Comparison of ENCODE assay signal across 32 cellular contexts in the genomic region with DNA sequence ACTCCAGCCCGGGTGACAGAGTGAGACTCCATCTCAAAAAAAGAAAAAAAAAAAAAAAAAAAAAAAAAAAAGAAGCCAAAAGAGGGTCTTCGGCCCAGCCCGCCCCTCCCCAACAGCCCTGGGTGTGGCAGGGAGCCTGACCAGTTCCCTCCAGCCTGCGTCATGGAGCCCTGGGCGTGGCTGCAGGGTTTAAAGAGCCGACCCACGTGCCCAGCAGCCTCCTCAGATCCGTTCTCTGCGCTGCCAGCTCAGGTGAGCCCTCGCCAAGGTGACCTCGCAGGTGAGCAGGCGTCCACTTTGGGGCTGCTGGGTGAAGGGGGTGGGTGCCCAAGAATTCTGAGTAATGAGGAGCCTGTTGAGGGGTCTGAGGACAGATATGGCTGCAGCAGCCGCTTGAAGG. TPM values are rescaled to one million over a fixed set of nuclear protein-coding genes. Genes with fewer than 3 reads are reported as not detected.
DNase-seq lines count a peak whose midpoint lies in the region; ATAC-seq and TF ChIP-seq lines count a peak whose summit lies in the region.
"Had no signal": no experiment of that assay in that cellular context is flagged by ENCODE, and none has a peak within 500 bp of the region (broad histone marks: within the 10 kb centered on the region; RNA-seq: fewer than 3 reads in every experiment).

A gene with protein sequence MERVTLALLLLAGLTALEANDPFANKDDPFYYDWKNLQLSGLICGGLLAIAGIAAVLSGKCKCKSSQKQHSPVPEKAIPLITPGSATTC (plus strand): TSS at position 219 of the 400 bp plus-strand sequence. CDS start 2,111 bp downstream, outside the sequence.

- 80 to 89% methylated on average over 13 of the region's 13 CpGs for WGBS in lung, 2 donors

- H2AFZ ChIP-seq in HCT116 (ENCODE audit: low read depth, low read length, poor library complexity, severe bottlenecking) = no peak within 1 kb of the TSS

- RAD21 ChIA-PET in HCT116 (lab: Charles Lee; ENCODE audit: low non-redundant PET in 1 of 2, low total read pairs in 2 of 2, uncharacterized antibody in 2 of 2, unreplicated experiment in 2 of 2) = no interaction called here

- H3K9ac ChIP-seq in HCT116 (ENCODE audit: low read length) = no peak within 1 kb of the TSS
- H3K9ac ChIP-seq: BLaER1 had no signal

- H3K27ac ChIP-seq in HCT116 (ENCODE audit: low read depth, low read length) (no peak within 1 kb of the TSS), lung (ENCODE audit: low read depth in 1 of 2, low read length in 1 of 2) (no peak within 1 kb of the TSS), substantia nigra (ENCODE audit: low read depth, low read length, poor library complexity, severe bottlenecking) (peak within 1 kb of the TSS; percentile 97), right atrium auricular region (no peak within 1 kb of the TSS)
- H3K27ac ChIP-seq: BLaER1, SK-N-MC, thyroid gland had no signal

- TF ChIP-seq RAD21 in HCT116 (IDR thresholded peaks at IDR 0.05; ENCODE audit: low read depth) = no peak

- H3K27me3 ChIP-seq in HCT116 (ENCODE audit: insufficient read depth, low read length) (no peaks in the 10 kb centered on the region), lung (ENCODE audit: control insufficient read depth, insufficient read depth) (no peaks in the 10 kb centered on the region), right atrium auricular region (no peaks in the 10 kb centered on the region)
- H3K27me3 ChIP-seq: BLaER1, MG63, thyroid gland had no signal

- no peaks in the 10 kb centered on the region for H3K4me1 Mint-ChIP-seq in chondrocyte (ENCODE audit: low read depth)
- H3K4me1 Mint-ChIP-seq in activated CD4-positive, alpha-beta T cell treated with anti-CD3 and anti-CD28 coated beads, Interleukin-2, amount 10 ng/mL, durations not matched to agents 7 days and 5 days = peaks cover 11% of the 10 kb centered on the region

- no peaks in the 10 kb centered on the region for H3K36me3 Mint-ChIP-seq in chondrocyte (ENCODE audit: low read depth)
- no peaks in the 10 kb centered on the region for H3K36me3 Mint-ChIP-seq in activated CD4-positive, alpha-beta T cell treated with anti-CD3 and anti-CD28 coated beads, Interleukin-2, amount 10 ng/mL, durations not matched to agents 7 days and 5 days (ENCODE audit: low read depth)
- H3K36me3 Mint-ChIP-seq in activated naive CD4-positive, alpha-beta T cell treated with anti-CD3 and anti-CD28 coated beads, Interleukin-2, amount 50 U/mL, for 72 hours = no peaks in the 10 kb centered on the region
- H3K36me3 Mint-ChIP-seq: activated naive CD8-positive, alpha-beta T cell had no signal

- intact Hi-C loops in HCT116 (cut with micrococcal nuclease) = no loop called here

- H3K4me2 ChIP-seq in HCT116 (ENCODE audit: low read length) = no peak within 1 kb of the TSS
- H3K4me2 ChIP-seq: BLaER1 had no signal

- no peaks in the 10 kb centered on the region for H3K9me2 ChIP-seq in HCT116 (ENCODE audit: insufficient read depth)

- no peak for DNase-seq in HCT116 (ENCODE audit: low read depth, low spot score)
- peak; percentile 75 for DNase-seq in chondrocyte (ENCODE audit: low spot score)
- peak; percentile 54 for DNase-seq in lung (ENCODE audit: low spot score)
- no peak for DNase-seq in substantia nigra (lab: John Stamatoyannopoulos, UW)
- no peak for DNase-seq in NCI-H1436 (lab: John Stamatoyannopoulos, UW)
- no peak for DNase-seq in right atrium auricular region (ENCODE audit: low spot score)
- DNase-seq in activated CD4-positive, alpha-beta T cell treated with anti-CD3 and anti-CD28 coated beads, Interleukin-2, amount 10 ng/mL, durations not matched to agents 7 days and 5 days = no peak
- DNase-seq in activated naive CD4-positive, alpha-beta T cell treated with anti-CD3 and anti-CD28 coated beads, Interleukin-2, amount 50 U/mL, for 72 hours (ENCODE audit: low spot score in 2 of 2) = no peak
- DNase-seq: ACHN; activated CD4-positive, alpha-beta memory T cell treated with anti-CD3 and anti-CD28 coated beads, Interleukin-2, amount 10 ng/mL, durations not matched to agents 7 days and 5 days; activated CD8-positive, alpha-beta memory T cell treated with anti-CD3 and anti-CD28 coated beads, Interleukin-2, amount 50 U/mL, for 48 hours; COR-L47; DMS79; GDM1; KBM-7; MG63; NCI-H2081; NCI-H82; stimulated activated CD4-positive, alpha-beta T cell treated with anti-CD3 and anti-CD28 coated beads, Interleukin-15, amount 100 ng/mL, for 24 hours; stimulated activated naive CD4-positive, alpha-beta T cell; thyroid gland had no signal

- TF ChIP-seq POLR2A in HCT116 (IDR thresholded peaks at IDR 0.05; ENCODE audit: borderline replicate concordance, extremely low read depth, insufficient read depth, insufficient read length) = no peak

- BruUV-seq in HCT116 (replicated peaks; lab: Mats Ljungman, UMichigan) = no TSS peak

- CTCF ChIA-PET in HCT116 (lab: Charles Lee) = no interaction called here
- CTCF ChIA-PET in activated CD4-positive, alpha-beta T cell treated with anti-CD3 and anti-CD28 coated beads, Interleukin-2, amount 10 ng/mL, durations not matched to agents 7 days and 5 days (lab: Charles Lee) = no interaction called here

- POLR2A ChIA-PET in HCT116 (lab: Charles Lee) = no interaction called here
- POLR2A ChIA-PET in activated CD4-positive, alpha-beta T cell treated with anti-CD3 and anti-CD28 coated beads, Interleukin-2, amount 10 ng/mL, durations not matched to agents 7 days and 5 days (lab: Charles Lee) = no interaction called here

- H3K36me3 ChIP-seq in HCT116 (ENCODE audit: control insufficient read depth in 1 of 2, insufficient read depth in 2 of 2, low read length in 2 of 2) = no peaks in the 10 kb centered on the region
- H3K36me3 ChIP-seq in lung (ENCODE audit: control insufficient read depth in 2 of 2, insufficient read depth in 2 of 2, low read length in 2 of 2) = no peaks in the 10 kb centered on the region
- H3K36me3 ChIP-seq in right atrium auricular region = no peaks in the 10 kb centered on the region
- H3K36me3 ChIP-seq: BLaER1, MG63, thyroid gland had no signal

- H3K79me2 ChIP-seq in HCT116 (ENCODE audit: insufficient read depth, low read length) = no peaks in the 10 kb centered on the region

- no peaks in the 10 kb centered on the region for H3K9me3 Mint-ChIP-seq in chondrocyte (ENCODE audit: low read depth)
- no peaks in the 10 kb centered on the region for H3K9me3 Mint-ChIP-seq in activated CD4-positive, alpha-beta T cell treated with anti-CD3 and anti-CD28 coated beads, Interleukin-2, amount 10 ng/mL, durations not matched to agents 7 days and 5 days
- H3K9me3 Mint-ChIP-seq in activated naive CD4-positive, alpha-beta T cell treated with anti-CD3 and anti-CD28 coated beads, Interleukin-2, amount 50 U/mL, for 72 hours = no peaks in the 10 kb centered on the region
- H3K9me3 Mint-ChIP-seq: activated CD4-positive, alpha-beta memory T cell treated with anti-CD3 and anti-CD28 coated beads, Interleukin-2, amount 10 ng/mL, durations not matched to agents 7 days and 5 days; activated T-helper 2 cell treated with anti-CD3 and anti-CD28 coated beads, Interferon-gamma antibody, Interleukin-2, Interleukin-4, amounts not matched to agents 10 μg/mL and 5 μg/mL and 100 μg/mL, durations not matched to agents 14 hours and 24 hours and 36 hours had no signal

- H3K4me1 ChIP-seq in HCT116 (ENCODE audit: control insufficient read depth in 1 of 2, insufficient read depth in 2 of 2, low read length in 2 of 2) (peaks cover 0 to 4% of the 10 kb centered on the region in 2 experiments; a peak in 1 of 4 replicates), lung (ENCODE audit: control insufficient read depth in 2 of 2, insufficient read depth in 2 of 2, low read length in 2 of 2) (no peaks in the 10 kb centered on the region), right atrium auricular region (no peaks in the 10 kb centered on the region)
- H3K4me1 ChIP-seq: thyroid gland had no signal

- H3K4me3 ChIP-seq in HCT116 (replicated peaks in 1 of 2; ENCODE audit: low read depth in 1 of 2, low read length in 2 of 2) (no peak within 1 kb of the TSS), lung (no peak within 1 kb of the TSS), right atrium auricular region (no peak within 1 kb of the TSS)
- H3K4me3 ChIP-seq: BLaER1, MG63, SK-N-MC, thyroid gland had no signal

- ATAC-seq in HCT116 = peak; percentile 53; the same call in 1 of the 2 replicates
- no peak for ATAC-seq in lung (ENCODE audit: insufficient read depth, low FRiP score)
- no peak for ATAC-seq in activated naive CD4-positive, alpha-beta T cell treated with anti-CD3 and anti-CD28 coated beads, Interleukin-2, amount 50 U/mL, for 72 hours
- ATAC-seq: activated CD4-positive, CD25-positive, alpha-beta regulatory T cell treated with anti-CD3 and anti-CD28 coated beads, Interleukin-2, amount 50 U/mL, for 24 hours; sciatic nerve had no signal

- no peak for TF ChIP-seq CTCF in HCT116 (IDR thresholded peaks at IDR 0.05 in 2 of 3, conservative IDR thresholded peaks at IDR 0.05 in 1 of 3; ENCODE audit: borderline replicate concordance in 1 of 3, insufficient read depth in 1 of 3, low read depth in 2 of 3, low read length in 2 of 3)
- TF ChIP-seq CTCF in chondrocyte (IDR thresholded peaks at IDR 0.05) = no peak
- TF ChIP-seq CTCF in lung (IDR thresholded peaks at IDR 0.05; ENCODE audit: control extremely low read depth, extremely low read depth) = no peak
- TF ChIP-seq CTCF in right atrium auricular region (IDR thresholded peaks at IDR 0.05) = no peak

- H3K4me3 Mint-ChIP-seq in chondrocyte (ENCODE audit: unreplicated experiment) = no peak within 1 kb of the TSS
- no peak within 1 kb of the TSS for H3K4me3 Mint-ChIP-seq in activated CD4-positive, alpha-beta T cell treated with anti-CD3 and anti-CD28 coated beads, Interleukin-2, amount 10 ng/mL, durations not matched to agents 7 days and 5 days
- H3K4me3 Mint-ChIP-seq: activated CD4-positive, alpha-beta memory T cell treated with anti-CD3 and anti-CD28 coated beads, Interleukin-2, amount 10 ng/mL, durations not matched to agents 7 days and 5 days; activated naive CD8-positive, alpha-beta T cell had no signal

- no peaks in the 10 kb centered on the region for H4K20me1 ChIP-seq in HCT116 (ENCODE audit: insufficient read depth)
- H4K20me1 ChIP-seq: BLaER1 had no signal

- H3K27ac Mint-ChIP-seq in chondrocyte (ENCODE audit: unreplicated experiment) = no peak within 1 kb of the TSS
- H3K27ac Mint-ChIP-seq in activated CD4-positive, alpha-beta T cell treated with anti-CD3 and anti-CD28 coated beads, Interleukin-2, amount 10 ng/mL, durations not matched to agents 7 days and 5 days = no peak within 1 kb of the TSS
- no peak within 1 kb of the TSS for H3K27ac Mint-ChIP-seq in activated naive CD4-positive, alpha-beta T cell treated with anti-CD3 and anti-CD28 coated beads, Interleukin-2, amount 50 U/mL, for 72 hours
- H3K27ac Mint-ChIP-seq: activated CD4-positive, alpha-beta memory T cell treated with anti-CD3 and anti-CD28 coated beads, Interleukin-2, amount 10 ng/mL, durations not matched to agents 7 days and 5 days; activated naive CD8-positive, alpha-beta T cell; activated T-helper 2 cell treated with anti-CD3 and anti-CD28 coated beads, Interferon-gamma antibody, Interleukin-2, Interleukin-4, amounts not matched to agents 10 μg/mL and 5 μg/mL and 100 μg/mL, durations not matched to agents 14 hours and 24 hours and 36 hours had no signal

- H3K27me3 Mint-ChIP-seq in chondrocyte (ENCODE audit: low read depth) = no peaks in the 10 kb centered on the region
- no peaks in the 10 kb centered on the region for H3K27me3 Mint-ChIP-seq in activated CD4-positive, alpha-beta T cell treated with anti-CD3 and anti-CD28 coated beads, Interleukin-2, amount 10 ng/mL, durations not matched to agents 7 days and 5 days
- H3K27me3 Mint-ChIP-seq: activated CD4-positive, alpha-beta memory T cell treated with anti-CD3 and anti-CD28 coated beads, Interleukin-2, amount 10 ng/mL, durations not matched to agents 7 days and 5 days; activated naive CD8-positive, alpha-beta T cell had no signal

- H3K9me3 ChIP-seq in HCT116 (ENCODE audit: control insufficient read depth in 1 of 2, insufficient read depth in 1 of 2, low read depth in 1 of 2, low read length in 2 of 2) (no peaks in the 10 kb centered on the region), lung (ENCODE audit: control insufficient read depth in 2 of 2, insufficient read depth in 1 of 2, low read length in 1 of 2) (no peaks in the 10 kb centered on the region), right atrium auricular region (no peaks in the 10 kb centered on the region)
- H3K9me3 ChIP-seq: BLaER1, MG63, thyroid gland had no signal

RNA-seq across cellular contexts. Expression of the gene that starts here (rescaled TPM):
- total RNA-seq in HCT116 (2021; ENCODE audit: unreplicated experiment) (0.71 TPM), chondrocyte (not detected in 3 replicates), lung (1 to 10 TPM in 1 of 2 donors, not detected in 1; 3.9 TPM), right atrium auricular region (not detected)
- polyA plus RNA-seq in HCT116 (2012) = 2.2 and 3.4 TPM in 2 replicates
- polyA plus RNA-seq in lung = 1 to 10 TPM in 1 of 2 donors, under 1 TPM in 1; 0.65 to 2.9 TPM
- not detected for total RNA-seq in activated CD4-positive, alpha-beta T cell treated with anti-CD3 and anti-CD28 coated beads, Interleukin-2, amount 10 ng/mL, durations not matched to agents 7 days and 5 days
- total RNA-seq in activated naive CD4-positive, alpha-beta T cell treated with anti-CD3 and anti-CD28 coated beads, Interleukin-2, amount 50 U/mL, for 72 hours = not detected
- total RNA-seq: activated CD4-positive, alpha-beta memory T cell treated with anti-CD3 and anti-CD28 coated beads, Interleukin-2, amount 10 ng/mL, durations not matched to agents 7 days and 5 days; activated T-helper 2 cell treated with anti-CD3 and anti-CD28 coated beads, Interferon-gamma antibody, Interleukin-2, Interleukin-4, amounts not matched to agents 10 μg/mL and 5 μg/mL and 100 μg/mL, durations not matched to agents 14 hours and 24 hours and 36 hours; astrocyte; cardiac septum; glomerular endothelial cell; lung microvascular endothelial cell; sciatic nerve; T-helper 1 cell treated with Interleukin-12 subunit alpha and Interleukin-12 subunit beta and Interleukin-4 antibody, amounts not matched to agents 30 ng/mL and 1 ng/mL, for 36 hours; thyroid gland had no signal

Comparison
In these comparisons a context has a peak if more than half of its experiments do, and no peak if none do; other contexts are left out.
1. Peak in DNase-seq in chondrocyte; RNA of the gene not detected or under 1 TPM.